ENCODE assay signal across 1 cellular context in the genomic region with DNA sequence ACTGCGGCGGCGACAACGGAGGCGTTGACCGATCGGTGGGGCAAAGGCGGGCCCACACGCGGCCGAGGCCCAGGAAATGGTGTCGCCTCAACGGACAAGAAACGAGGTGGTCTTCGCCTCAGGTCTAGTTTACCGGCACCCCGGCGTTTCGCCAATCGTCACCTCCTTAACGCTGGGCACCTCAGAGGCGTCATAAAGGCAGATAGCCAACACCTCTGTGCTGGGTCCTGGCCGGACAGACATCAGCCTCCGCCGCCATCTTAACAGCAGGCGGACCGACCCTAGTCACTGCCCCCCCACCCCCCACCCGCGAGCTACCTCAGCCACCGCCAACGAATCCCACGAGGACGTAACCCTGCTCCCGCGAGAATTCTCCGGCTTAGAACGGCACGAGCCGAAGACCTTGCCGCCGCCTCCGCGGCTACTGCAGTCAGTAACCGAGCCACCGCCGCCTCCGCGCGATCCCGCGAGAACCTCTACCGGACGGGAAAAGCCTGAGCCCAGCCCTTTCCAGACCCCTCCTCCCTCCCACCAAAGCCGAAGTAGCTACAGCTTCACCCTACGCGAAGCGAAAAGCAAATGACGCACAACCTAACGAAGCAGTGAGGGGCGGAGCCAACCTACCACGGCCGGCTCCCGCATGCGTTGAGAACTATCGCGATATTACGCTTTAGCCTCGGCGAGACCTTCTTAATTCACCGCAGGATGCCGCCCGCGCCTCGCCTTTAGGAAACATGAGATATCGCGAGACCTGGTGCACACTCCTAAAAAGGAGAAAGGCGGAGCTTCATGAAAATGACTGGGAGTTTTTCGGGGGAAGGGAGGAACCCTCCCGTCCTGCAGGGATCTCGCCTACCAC.
TF ChIP-seq lines count a peak whose summit lies in the region.

No MANE protein-coding gene starts in this region.

TF ChIP-seq in IMR-90, 13 proteins besides CTCF, POLR2A, EP300 and RAD21 (continued from another document):
- TF ChIP-seq, protein P1, sequence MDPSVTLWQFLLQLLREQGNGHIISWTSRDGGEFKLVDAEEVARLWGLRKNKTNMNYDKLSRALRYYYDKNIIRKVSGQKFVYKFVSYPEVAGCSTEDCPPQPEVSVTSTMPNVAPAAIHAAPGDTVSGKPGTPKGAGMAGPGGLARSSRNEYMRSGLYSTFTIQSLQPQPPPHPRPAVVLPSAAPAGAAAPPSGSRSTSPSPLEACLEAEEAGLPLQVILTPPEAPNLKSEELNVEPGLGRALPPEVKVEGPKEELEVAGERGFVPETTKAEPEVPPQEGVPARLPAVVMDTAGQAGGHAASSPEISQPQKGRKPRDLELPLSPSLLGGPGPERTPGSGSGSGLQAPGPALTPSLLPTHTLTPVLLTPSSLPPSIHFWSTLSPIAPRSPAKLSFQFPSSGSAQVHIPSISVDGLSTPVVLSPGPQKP (IDR thresholded peaks at IDR 0.05; ENCODE audit: borderline replicate concordance, low read depth, low read length), result no peak
